In the genomic region with DNA sequence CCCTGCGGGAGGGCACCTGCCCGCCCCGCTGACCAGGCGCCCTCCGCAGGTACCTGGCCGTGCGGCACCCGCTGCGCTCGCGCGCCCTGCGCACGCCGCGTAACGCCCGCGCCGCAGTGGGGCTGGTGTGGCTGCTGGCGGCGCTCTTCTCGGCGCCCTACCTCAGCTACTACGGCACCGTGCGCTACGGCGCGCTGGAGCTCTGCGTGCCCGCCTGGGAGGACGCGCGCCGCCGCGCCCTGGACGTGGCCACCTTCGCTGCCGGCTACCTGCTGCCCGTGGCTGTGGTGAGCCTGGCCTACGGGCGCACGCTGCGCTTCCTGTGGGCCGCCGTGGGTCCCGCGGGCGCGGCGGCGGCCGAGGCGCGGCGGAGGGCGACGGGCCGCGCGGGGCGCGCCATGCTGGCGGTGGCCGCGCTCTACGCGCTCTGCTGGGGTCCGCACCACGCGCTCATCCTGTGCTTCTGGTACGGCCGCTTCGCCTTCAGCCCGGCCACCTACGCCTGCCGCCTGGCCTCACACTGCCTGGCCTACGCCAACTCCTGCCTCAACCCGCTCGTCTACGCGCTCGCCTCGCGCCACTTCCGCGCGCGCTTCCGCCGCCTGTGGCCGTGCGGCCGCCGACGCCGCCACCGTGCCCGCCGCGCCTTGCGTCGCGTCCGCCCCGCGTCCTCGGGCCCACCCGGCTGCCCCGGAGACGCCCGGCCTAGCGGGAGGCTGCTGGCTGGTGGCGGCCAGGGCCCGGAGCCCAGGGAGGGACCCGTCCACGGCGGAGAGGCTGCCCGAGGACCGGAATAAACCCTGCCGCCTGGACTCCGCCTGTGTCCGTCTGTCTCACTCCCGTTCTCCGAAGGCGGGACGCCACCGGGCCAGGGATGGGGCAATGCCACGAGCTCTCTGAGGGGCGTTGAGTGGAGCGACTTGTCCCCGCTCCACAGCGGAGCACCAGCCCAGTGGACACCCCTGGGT, we compare ENCODE assay signal across 8 cellular contexts. TPM values are rescaled to one million over a fixed set of nuclear protein-coding genes. Genes with fewer than 3 reads are reported as not detected.
DNase-seq lines count a peak whose midpoint lies in the region; ATAC-seq, FAIRE-seq and TF ChIP-seq lines count a peak whose summit lies in the region.

No MANE protein-coding gene starts in this region.

- TF ChIP-seq POLR2A in heart left ventricle (IDR thresholded peaks at IDR 0.05) (no peak), HepG2 (IDR thresholded peaks at IDR 0.05; ENCODE audit: insufficient read depth in 1 of 2, low read depth in 2 of 2, low read length in 2 of 2) (no peak), upper lobe of left lung (IDR thresholded peaks at IDR 0.05) (no peak)

- in situ Hi-C loops in HepG2 (cut with HindIII; ENCODE audit: extremely low pct_ligation_motif_present, low pct_unique_long_range_greater_than_20kb), result no loop called here

- H3K4me3 Mint-ChIP-seq in brain, result peak overlapping the region in 3 of 5 experiments; percentile 41 to 62 (median 58)

- peaks cover 57% of the 10 kb centered on the region for H3K27me3 Mint-ChIP-seq in brain

- TF ChIP-seq EP300 in HepG2 (IDR thresholded peaks at IDR 0.05; ENCODE audit: low read depth in 2 of 2, low read length in 2 of 2) (no peak), HepG2 (CRISPR knock-in tag; IDR thresholded peaks at IDR 0.05; ENCODE audit: borderline replicate concordance) (no peak), upper lobe of left lung (IDR thresholded peaks at IDR 0.05) (no peak)

- H3K4me2 ChIP-seq in HepG2 (ENCODE audit: low read depth, low read length), result no peak overlapping the region

- H3K4me1 Mint-ChIP-seq in brain, result peaks cover 22% of the 10 kb centered on the region

- no peak overlapping the region for H3K27ac Mint-ChIP-seq in brain

- H3K4me1 ChIP-seq in heart left ventricle (peaks cover 0 to 23% (median 3%) of the 10 kb centered on the region in 12 donors), right atrium auricular region (peaks cover 0 to 10% of the 10 kb centered on the region in 2 donors), HepG2 (ENCODE audit: insufficient read depth, low read length) (peaks cover 39% of the 10 kb centered on the region), upper lobe of left lung (peaks cover 3 to 14% (median 6%) of the 10 kb centered on the region in 4 donors)

- no peak overlapping the region for H2AFZ ChIP-seq in HepG2 (ENCODE audit: low read length)

- H3K27me3 ChIP-seq in heart left ventricle (peaks cover 0 to 25% (median 5%) of the 10 kb centered on the region in 9 donors), right atrium auricular region (no peaks in the 10 kb centered on the region), HepG2 (ENCODE audit: control insufficient read depth in 1 of 2, insufficient read depth in 2 of 2, low read length in 2 of 2) (no peaks in the 10 kb centered on the region), upper lobe of left lung (peaks cover 0 to 8% (median 2%) of the 10 kb centered on the region in 4 donors)

- WGBS in heart left ventricle, 4 donors, result 10 to 18% (median 13%) methylated on average over 81 to 135 of the region's 135 CpGs
- 96% methylated on average over 111 of the region's 135 CpGs for WGBS in HepG2 (ENCODE audit: low lambda C conversion rate)
- WGBS in upper lobe of left lung, 2 donors, result 16 to 74% methylated on average over 5 to 28 of the region's 135 CpGs

- no peaks in the 10 kb centered on the region for H3K79me2 ChIP-seq in HepG2 (ENCODE audit: insufficient read depth, low read length)

- POLR2A ChIA-PET in HepG2 (lab: Yijun Ruan, JAX), result interaction anchor here (0.8 to 1.1 kb wide), 2 partner anchors 15 to 19 kb away, joined by 3 read pairs; a partner anchor contains a TSS

- H3K36me3 Mint-ChIP-seq in brain, result peaks cover 23% of the 10 kb centered on the region

- TF ChIP-seq RAD21 in HepG2 (CRISPR knock-in tag; IDR thresholded peaks at IDR 0.05), result no peak

- TF ChIP-seq CTCF in heart left ventricle (IDR thresholded peaks at IDR 0.05) (no peak), right atrium auricular region (IDR thresholded peaks at IDR 0.05) (no peak), brain (conservative IDR thresholded peaks at IDR 0.05) (no peak), HepG2 (CRISPR knock-in tag; IDR thresholded peaks at IDR 0.05) (no peak), upper lobe of left lung (IDR thresholded peaks at IDR 0.05) (no peak)

- H3K9ac ChIP-seq in HepG2 (ENCODE audit: insufficient read depth, low read depth, low read length), result no peak overlapping the region

- no peaks in the 10 kb centered on the region for H3K9me3 ChIP-seq in heart left ventricle
- H3K9me3 ChIP-seq in right atrium auricular region, result no peaks in the 10 kb centered on the region
- H3K9me3 ChIP-seq in HepG2 (ENCODE audit: low read length), result no peaks in the 10 kb centered on the region
- H3K9me3 ChIP-seq in upper lobe of left lung, result no peaks in the 10 kb centered on the region

- BruUV-seq in HepG2 (replicated peaks; lab: Mats Ljungman, UMichigan), result no TSS peak

- intact Hi-C loops in heart left ventricle (cut with DNase I) (no loop called here), HepG2 (cut with micrococcal nuclease; ENCODE audit: unreplicated experiment) (no loop called here)

- H3K4me3 ChIP-seq in heart left ventricle, result peak overlapping the region in 9 of 12 donors; percentile 21 to 51 (median 39)
- peak overlapping the region in 1 of 2 donors; percentile 37 for H3K4me3 ChIP-seq in right atrium auricular region
- H3K4me3 ChIP-seq in HepG2 (replicated peaks in 1 of 3; ENCODE audit: insufficient read depth in 1 of 3, low read depth in 2 of 3, low read length in 3 of 3), result no peak overlapping the region
- peak overlapping the region in 3 of 4 donors; percentile 42 to 45 (median 43) for H3K4me3 ChIP-seq in upper lobe of left lung

- DNase-seq in heart left ventricle (no peak), right atrium auricular region (ENCODE audit: low spot score) (no peak), HepG2 (ENCODE audit: low spot score) (no peak), upper lobe of left lung (peak in 1 of 2 donors; percentile 84), OCI-M2 (lab: John Stamatoyannopoulos, UW; ENCODE audit: unreplicated experiment) (no peak)
- DNase-seq in stimulated activated CD4-positive, alpha-beta T cell treated with anti-CD3 and anti-CD28 coated beads, Interleukin-1b, Interleukin-23, amount 100 ng/mL, for 48 hours, result no peak

- no peaks in the 10 kb centered on the region for H4K20me1 ChIP-seq in HepG2 (ENCODE audit: insufficient read depth, low read length)

- H3K9me3 Mint-ChIP-seq in brain, result no peaks in the 10 kb centered on the region

- H3K36me3 ChIP-seq in heart left ventricle (peaks cover 0 to 14% (median 3%) of the 10 kb centered on the region in 9 donors), right atrium auricular region (peaks cover 3% of the 10 kb centered on the region), HepG2 (replicated peaks in 1 of 2; ENCODE audit: control insufficient read depth in 1 of 2, insufficient read depth in 2 of 2, low read length in 2 of 2) (peaks cover 3 to 4% of the 10 kb centered on the region in 2 experiments; a peak in 3 of 5 replicates), upper lobe of left lung (peaks cover 0 to 14% (median 6%) of the 10 kb centered on the region in 4 donors)

- no peak overlapping the region for H3K27ac ChIP-seq in heart left ventricle
- no peak overlapping the region for H3K27ac ChIP-seq in right atrium auricular region
- H3K27ac ChIP-seq in HepG2 (ENCODE audit: extremely low read length, insufficient read depth, low read length), result no peak overlapping the region
- no peak overlapping the region for H3K27ac ChIP-seq in upper lobe of left lung

- no peak for FAIRE-seq in HepG2 (lab: Jason Lieb, UNC)

- CTCF ChIA-PET in HepG2 (lab: Yijun Ruan, JAX; ENCODE audit: low intra/inter-chr PET ratio, low total read pairs), result no interaction called here

- ATAC-seq in heart left ventricle (peak in 1 of 4 donors; percentile 23), HepG2 (no peak), upper lobe of left lung (ENCODE audit: low FRiP score in 2 of 2) (no peak), GM21390 (IDR thresholded peaks at IDR 0.05; ENCODE audit: unreplicated experiment) (no peak)

RNA-seq across cellular contexts. Expression of a gene that starts 1.8 kb away (rescaled TPM):
- not detected for total RNA-seq in heart left ventricle
- not detected for polyA plus RNA-seq in heart left ventricle
- total RNA-seq in right atrium auricular region, result not detected
- not detected for polyA plus RNA-seq in brain (ENCODE audit: insufficient read depth, low read depth, low replicate concordance)
- total RNA-seq in HepG2 (2016; rRNA removed; fragmentation: Illumina TruSeq; extraction: Trizol), result not detected in 2 replicates
- total RNA-seq in HepG2 (2016; cell fraction: cytosol; rRNA removed; fragmentation: Illumina TruSeq; extraction: Trizol; ENCODE audit: low read depth), result not detected in 2 replicates
- 0.15 TPM in 1 of 2 replicates, not detected in the other for total RNA-seq in HepG2 (2016; cell fraction: insoluble cytoplasmic fraction; rRNA removed; fragmentation: Illumina TruSeq; extraction: Trizol)
- not detected in 2 replicates for total RNA-seq in HepG2 (2016; cell fraction: membrane; rRNA removed; fragmentation: Illumina TruSeq; extraction: Trizol)
- total RNA-seq in HepG2 (2016; cell fraction: nucleus; rRNA removed; fragmentation: Illumina TruSeq; extraction: Trizol), result not detected in 2 replicates
- 0.05 and 0.13 TPM in 2 replicates for polyA plus RNA-seq in HepG2 (2011; rRNA removed)
- 0.06 and 0.12 TPM in 2 replicates for polyA plus RNA-seq in HepG2 (2011; cell fraction: cytosol; rRNA removed)
- polyA plus RNA-seq in HepG2 (2011; cell fraction: nucleus; rRNA removed), result 1.1 and 1.7 TPM in 2 replicates
- not detected in 2 replicates for polyA plus RNA-seq in HepG2 (2012)
- polyA plus RNA-seq in HepG2 (2016; cell fraction: cytosol; fragmentation: Illumina TruSeq; extraction: Trizol; ENCODE audit: low read depth), result 0.11 TPM in 1 of 2 replicates, not detected in the other
- polyA plus RNA-seq in HepG2 (2016; cell fraction: insoluble cytoplasmic fraction; fragmentation: Illumina TruSeq; extraction: Trizol; ENCODE audit: low read depth), result not detected in 2 replicates
- polyA plus RNA-seq in HepG2 (2016; cell fraction: membrane; fragmentation: Illumina TruSeq; extraction: Trizol; ENCODE audit: low read depth), result not detected in 2 replicates
- polyA plus RNA-seq in HepG2 (2016; cell fraction: nucleus; fragmentation: Illumina TruSeq; extraction: Trizol; ENCODE audit: insufficient read depth, low read depth), result not detected in 2 replicates
- polyA minus RNA-seq in HepG2 (2011; rRNA and poly(A)+ RNA removed; ENCODE audit: low replicate concordance), result 1.8 TPM in 1 of 2 replicates, not detected in the other
- not detected in 2 replicates for polyA minus RNA-seq in HepG2 (2011; cell fraction: cytosol; rRNA and poly(A)+ RNA removed)
- polyA minus RNA-seq in HepG2 (2011; cell fraction: nucleus; rRNA and poly(A)+ RNA removed), result 0.77 TPM in 1 of 2 replicates, not detected in the other
- total RNA-seq in upper lobe of left lung, result not detected

RNA-seq across cellular contexts. Expression of a gene that starts 17.2 kb away (rescaled TPM):
- total RNA-seq in heart left ventricle (10 to 100 TPM; 25.2 to 83.6 (median 39.7) TPM), right atrium auricular region (10 to 100 TPM; 15.7 to 34.2 TPM), HepG2 (2016; rRNA removed; fragmentation: Illumina TruSeq; extraction: Trizol) (50.3 and 56.8 TPM in 2 replicates), upper lobe of left lung (10 to 100 TPM in 2 of 6 donors, 1 to 10 TPM in 4; 2.7 to 16.7 (median 7.5) TPM)
- polyA plus RNA-seq in heart left ventricle (10 to 100 TPM; 26.7 to 53.4 TPM), brain (ENCODE audit: insufficient read depth, low read depth, low replicate concordance) (32.1 TPM), HepG2 (2011; rRNA removed) (24.6 and 28.0 TPM in 2 replicates)
- 23.1 and 31.8 TPM in 2 replicates for total RNA-seq in HepG2 (2016; cell fraction: cytosol; rRNA removed; fragmentation: Illumina TruSeq; extraction: Trizol; ENCODE audit: low read depth)
- 52.6 and 58.0 TPM in 2 replicates for total RNA-seq in HepG2 (2016; cell fraction: insoluble cytoplasmic fraction; rRNA removed; fragmentation: Illumina TruSeq; extraction: Trizol)
- 32.9 and 38.6 TPM in 2 replicates for total RNA-seq in HepG2 (2016; cell fraction: membrane; rRNA removed; fragmentation: Illumina TruSeq; extraction: Trizol)
- total RNA-seq in HepG2 (2016; cell fraction: nucleus; rRNA removed; fragmentation: Illumina TruSeq; extraction: Trizol), result 22.7 and 25.7 TPM in 2 replicates
- polyA plus RNA-seq in HepG2 (2011; cell fraction: cytosol; rRNA removed), result 15.8 and 37.3 TPM in 2 replicates
- 35.2 and 54.6 TPM in 2 replicates for polyA plus RNA-seq in HepG2 (2011; cell fraction: nucleus; rRNA removed)
- 10.3 and 20.4 TPM in 2 replicates for polyA plus RNA-seq in HepG2 (2012)
- 22.8 and 31.3 TPM in 2 replicates for polyA plus RNA-seq in HepG2 (2016; cell fraction: cytosol; fragmentation: Illumina TruSeq; extraction: Trizol; ENCODE audit: low read depth)
- 55.4 and 57.3 TPM in 2 replicates for polyA plus RNA-seq in HepG2 (2016; cell fraction: insoluble cytoplasmic fraction; fragmentation: Illumina TruSeq; extraction: Trizol; ENCODE audit: low read depth)
- polyA plus RNA-seq in HepG2 (2016; cell fraction: membrane; fragmentation: Illumina TruSeq; extraction: Trizol; ENCODE audit: low read depth), result 28.0 and 32.8 TPM in 2 replicates
- 37.4 and 40.9 TPM in 2 replicates for polyA plus RNA-seq in HepG2 (2016; cell fraction: nucleus; fragmentation: Illumina TruSeq; extraction: Trizol; ENCODE audit: insufficient read depth, low read depth)
- polyA minus RNA-seq in HepG2 (2011; rRNA and poly(A)+ RNA removed; ENCODE audit: low replicate concordance), result 8.3 and 44.9 TPM in 2 replicates
- polyA minus RNA-seq in HepG2 (2011; cell fraction: cytosol; rRNA and poly(A)+ RNA removed), result 21.9 and 27.6 TPM in 2 replicates
- polyA minus RNA-seq in HepG2 (2011; cell fraction: nucleus; rRNA and poly(A)+ RNA removed), result 18.2 TPM in 2 replicates

RNA-seq across cellular contexts. Expression of a gene that starts 19.2 kb away (rescaled TPM):
- 10 to 100 TPM; 11.6 to 44.6 (median 15.9) TPM for total RNA-seq in heart left ventricle
- 10 to 100 TPM; 15.7 to 20.4 TPM for polyA plus RNA-seq in heart left ventricle
- total RNA-seq in right atrium auricular region, result 10 to 100 TPM; 17.8 to 18.5 TPM
- 35.2 TPM for polyA plus RNA-seq in brain (ENCODE audit: insufficient read depth, low read depth, low replicate concordance)
- total RNA-seq in HepG2 (2016; rRNA removed; fragmentation: Illumina TruSeq; extraction: Trizol), result 31.9 and 33.6 TPM in 2 replicates
- 14.6 and 15.2 TPM in 2 replicates for total RNA-seq in HepG2 (2016; cell fraction: cytosol; rRNA removed; fragmentation: Illumina TruSeq; extraction: Trizol; ENCODE audit: low read depth)
- 27.3 and 32.7 TPM in 2 replicates for total RNA-seq in HepG2 (2016; cell fraction: insoluble cytoplasmic fraction; rRNA removed; fragmentation: Illumina TruSeq; extraction: Trizol)
- total RNA-seq in HepG2 (2016; cell fraction: membrane; rRNA removed; fragmentation: Illumina TruSeq; extraction: Trizol), result 29.4 and 34.6 TPM in 2 replicates
- total RNA-seq in HepG2 (2016; cell fraction: nucleus; rRNA removed; fragmentation: Illumina TruSeq; extraction: Trizol), result 20.7 and 24.5 TPM in 2 replicates
- polyA plus RNA-seq in HepG2 (2011; rRNA removed), result 28.5 and 33.1 TPM in 2 replicates
- polyA plus RNA-seq in HepG2 (2011; cell fraction: cytosol; rRNA removed), result 17.8 and 30.6 TPM in 2 replicates
- polyA plus RNA-seq in HepG2 (2011; cell fraction: nucleus; rRNA removed), result 64.2 and 84.7 TPM in 2 replicates
- 14.5 and 14.8 TPM in 2 replicates for polyA plus RNA-seq in HepG2 (2012)
- 12.7 and 16.5 TPM in 2 replicates for polyA plus RNA-seq in HepG2 (2016; cell fraction: cytosol; fragmentation: Illumina TruSeq; extraction: Trizol; ENCODE audit: low read depth)
- polyA plus RNA-seq in HepG2 (2016; cell fraction: insoluble cytoplasmic fraction; fragmentation: Illumina TruSeq; extraction: Trizol; ENCODE audit: low read depth), result 32.6 and 37.8 TPM in 2 replicates
- 25.4 and 26.8 TPM in 2 replicates for polyA plus RNA-seq in HepG2 (2016; cell fraction: membrane; fragmentation: Illumina TruSeq; extraction: Trizol; ENCODE audit: low read depth)
- polyA plus RNA-seq in HepG2 (2016; cell fraction: nucleus; fragmentation: Illumina TruSeq; extraction: Trizol; ENCODE audit: insufficient read depth, low read depth), result 46.2 and 51.6 TPM in 2 replicates
- polyA minus RNA-seq in HepG2 (2011; rRNA and poly(A)+ RNA removed; ENCODE audit: low replicate concordance), result 44.8 and 54.2 TPM in 2 replicates
- polyA minus RNA-seq in HepG2 (2011; cell fraction: cytosol; rRNA and poly(A)+ RNA removed), result 12.0 and 15.7 TPM in 2 replicates
- polyA minus RNA-seq in HepG2 (2011; cell fraction: nucleus; rRNA and poly(A)+ RNA removed), result 13.5 and 14.0 TPM in 2 replicates
- 10 to 100 TPM; 22.4 to 49.2 (median 38.2) TPM for total RNA-seq in upper lobe of left lung

RNA-seq across cellular contexts. Expression of a gene that starts 24.3 kb away (rescaled TPM):
- total RNA-seq in heart left ventricle (100 to 1,000 TPM; 237 to 456 (median 369) TPM), right atrium auricular region (100 to 1,000 TPM; 193 to 284 TPM), HepG2 (2016; rRNA removed; fragmentation: Illumina TruSeq; extraction: Trizol) (514 and 695 TPM in 2 replicates), upper lobe of left lung (100 to 1,000 TPM; 130 to 418 (median 248) TPM)
- polyA plus RNA-seq in heart left ventricle (100 to 1,000 TPM; 111 to 284 TPM), brain (ENCODE audit: insufficient read depth, low read depth, low replicate concordance) (527 TPM), HepG2 (2011; rRNA removed) (731 and 793 TPM in 2 replicates)
- 243 and 303 TPM in 2 replicates for total RNA-seq in HepG2 (2016; cell fraction: cytosol; rRNA removed; fragmentation: Illumina TruSeq; extraction: Trizol; ENCODE audit: low read depth)
- total RNA-seq in HepG2 (2016; cell fraction: insoluble cytoplasmic fraction; rRNA removed; fragmentation: Illumina TruSeq; extraction: Trizol), result 490 and 695 TPM in 2 replicates
- 762 and 870 TPM in 2 replicates for total RNA-seq in HepG2 (2016; cell fraction: membrane; rRNA removed; fragmentation: Illumina TruSeq; extraction: Trizol)
- total RNA-seq in HepG2 (2016; cell fraction: nucleus; rRNA removed; fragmentation: Illumina TruSeq; extraction: Trizol), result 260 and 289 TPM in 2 replicates
- 709 and 837 TPM in 2 replicates for polyA plus RNA-seq in HepG2 (2011; cell fraction: cytosol; rRNA removed)
- polyA plus RNA-seq in HepG2 (2011; cell fraction: nucleus; rRNA removed), result 198 TPM in 2 replicates
- polyA plus RNA-seq in HepG2 (2012), result 793 and 993 TPM in 2 replicates
- 256 and 328 TPM in 2 replicates for polyA plus RNA-seq in HepG2 (2016; cell fraction: cytosol; fragmentation: Illumina TruSeq; extraction: Trizol; ENCODE audit: low read depth)
- polyA plus RNA-seq in HepG2 (2016; cell fraction: insoluble cytoplasmic fraction; fragmentation: Illumina TruSeq; extraction: Trizol; ENCODE audit: low read depth), result 558 and 645 TPM in 2 replicates
- polyA plus RNA-seq in HepG2 (2016; cell fraction: membrane; fragmentation: Illumina TruSeq; extraction: Trizol; ENCODE audit: low read depth), result 640 and 832 TPM in 2 replicates
- polyA plus RNA-seq in HepG2 (2016; cell fraction: nucleus; fragmentation: Illumina TruSeq; extraction: Trizol; ENCODE audit: insufficient read depth, low read depth), result 328 and 345 TPM in 2 replicates
- 689 and 781 TPM in 2 replicates for polyA minus RNA-seq in HepG2 (2011; rRNA and poly(A)+ RNA removed; ENCODE audit: low replicate concordance)
- 221 and 268 TPM in 2 replicates for polyA minus RNA-seq in HepG2 (2011; cell fraction: cytosol; rRNA and poly(A)+ RNA removed)
- 133 and 175 TPM in 2 replicates for polyA minus RNA-seq in HepG2 (2011; cell fraction: nucleus; rRNA and poly(A)+ RNA removed)

Comparison
In these comparisons a context has a peak if more than half of its experiments do, and no peak if none do; other contexts are left out.
1. H3K4me3 ChIP-seq: peak in heart left ventricle (9 of 12) and upper lobe of left lung (3 of 4); none in HepG2 (0 of 3).